10 cellular contexts compared by ENCODE assay signal in genomic region chr7:100017300-100017699, GRCh38. TPM values are rescaled to one million over a fixed set of nuclear protein-coding genes. Genes with fewer than 3 reads are reported as not detected.
DNase-seq lines count a peak whose midpoint lies in the region; ATAC-seq and TF ChIP-seq lines count a peak whose summit lies in the region.
"Had no signal": no experiment of that assay in that cellular context is flagged by ENCODE, and none has a peak within 500 bp of the region (broad histone marks: within the 10 kb centered on the region; RNA-seq: fewer than 3 reads in every experiment).

No MANE protein-coding gene starts in this region.

- TF ChIP-seq POLR2A in tibial nerve (IDR thresholded peaks at IDR 0.05), result no peak

- H3K9me3 ChIP-seq in mucosa of descending colon, result no peaks in the 10 kb centered on the region
- no peaks in the 10 kb centered on the region for H3K9me3 ChIP-seq in tibial nerve

- no peaks in the 10 kb centered on the region for H3K27me3 ChIP-seq in tibial nerve

- DNase-seq in activated naive CD4-positive, alpha-beta T cell treated with anti-CD3 and anti-CD28 coated beads, Interleukin-2, amount 10 ng/mL, durations not matched to agents 7 days and 5 days, result no peak
- DNase-seq in caudate nucleus (lab: John Stamatoyannopoulos, UW) (peak in 2 of 61 donors; percentile 2 to 6), mucosa of descending colon (peak; percentile 73 to 77 (median 77)), tibial nerve (ENCODE audit: low spot score in 2 of 2) (no peak), cerebellar cortex (ENCODE audit: low spot score) (no peak)
- DNase-seq: NCI-H2171 had no signal

- TF ChIP-seq CTCF in mucosa of descending colon (IDR thresholded peaks at IDR 0.05) (no peak), tibial nerve (IDR thresholded peaks at IDR 0.05) (no peak)

- ATAC-seq in mucosa of descending colon, result peak; percentile 62
- ATAC-seq in GM21447 (IDR thresholded peaks at IDR 0.05; ENCODE audit: unreplicated experiment), result no peak
- no peak for ATAC-seq in GM18909 (IDR thresholded peaks at IDR 0.05; ENCODE audit: poor library complexity, unreplicated experiment)

- H3K4me1 ChIP-seq in mucosa of descending colon (ENCODE audit: low read depth) (peaks cover 44% of the 10 kb centered on the region), tibial nerve (peaks cover 0 to 65% (median 14%) of the 10 kb centered on the region in 4 donors)

- CTCF ChIA-PET in activated naive CD4-positive, alpha-beta T cell treated with anti-CD3 and anti-CD28 coated beads, Interleukin-2, amount 10 ng/mL, durations not matched to agents 7 days and 5 days (lab: Charles Lee), result interaction anchor here (0.8 kb wide), 1 partner anchor 102 kb away, joined by 3 read pairs; no protein-coding TSS in a partner anchor

- no peak for TF ChIP-seq EP300 in tibial nerve (IDR thresholded peaks at IDR 0.05)

- intact Hi-C loops in mucosa of descending colon (cut with DNase I, micrococcal nuclease), result no loop called here

- H3K36me3 Mint-ChIP-seq in activated naive CD4-positive, alpha-beta T cell treated with anti-CD3 and anti-CD28 coated beads, Interleukin-2, amount 50 U/mL, for 24 hours, result peaks cover 8% of the 10 kb centered on the region
- peaks cover 11% of the 10 kb centered on the region for H3K36me3 Mint-ChIP-seq in activated naive CD4-positive, alpha-beta T cell treated with anti-CD3 and anti-CD28 coated beads, Interleukin-2, amount 10 ng/mL, durations not matched to agents 7 days and 5 days

- no peaks in the 10 kb centered on the region for H3K36me3 ChIP-seq in mucosa of descending colon (ENCODE audit: low read depth)
- peaks cover 0 to 7% (median 0%) of the 10 kb centered on the region in 3 donors for H3K36me3 ChIP-seq in tibial nerve

- H3K9me3 Mint-ChIP-seq in activated naive CD4-positive, alpha-beta T cell treated with anti-CD3 and anti-CD28 coated beads, Interleukin-2, amount 50 U/mL, for 24 hours, result no peaks in the 10 kb centered on the region
- H3K9me3 Mint-ChIP-seq in activated naive CD4-positive, alpha-beta T cell treated with anti-CD3 and anti-CD28 coated beads, Interleukin-2, amount 10 ng/mL, durations not matched to agents 7 days and 5 days, result no peaks in the 10 kb centered on the region

- H3K4me3 Mint-ChIP-seq in activated naive CD4-positive, alpha-beta T cell treated with anti-CD3 and anti-CD28 coated beads, Interleukin-2, amount 50 U/mL, for 24 hours, result peak overlapping the region; percentile 52
- no peak overlapping the region for H3K4me3 Mint-ChIP-seq in activated naive CD4-positive, alpha-beta T cell treated with anti-CD3 and anti-CD28 coated beads, Interleukin-2, amount 10 ng/mL, durations not matched to agents 7 days and 5 days

- H3K27ac ChIP-seq in caudate nucleus (ENCODE audit: low read depth, low read length) (peak overlapping the region; percentile 95), tibial nerve (peak overlapping the region in 3 of 4 donors; percentile 22 to 100 (median 99))

- no peak overlapping the region for H3K4me3 ChIP-seq in mucosa of descending colon
- peak overlapping the region in 1 of 4 donors; percentile 89 for H3K4me3 ChIP-seq in tibial nerve

- H3K27me3 Mint-ChIP-seq in activated naive CD4-positive, alpha-beta T cell treated with anti-CD3 and anti-CD28 coated beads, Interleukin-2, amount 50 U/mL, for 24 hours, result no peaks in the 10 kb centered on the region
- H3K27me3 Mint-ChIP-seq in activated naive CD4-positive, alpha-beta T cell treated with anti-CD3 and anti-CD28 coated beads, Interleukin-2, amount 10 ng/mL, durations not matched to agents 7 days and 5 days, result no peaks in the 10 kb centered on the region

- peaks cover 69% of the 10 kb centered on the region for H3K4me1 Mint-ChIP-seq in activated naive CD4-positive, alpha-beta T cell treated with anti-CD3 and anti-CD28 coated beads, Interleukin-2, amount 50 U/mL, for 24 hours
- H3K4me1 Mint-ChIP-seq in activated naive CD4-positive, alpha-beta T cell treated with anti-CD3 and anti-CD28 coated beads, Interleukin-2, amount 10 ng/mL, durations not matched to agents 7 days and 5 days, result peaks cover 48% of the 10 kb centered on the region

- 43 to 52% methylated on average over 9 to 11 of the region's 11 CpGs for WGBS in tibial nerve, 2 donors

- H3K27ac Mint-ChIP-seq in activated naive CD4-positive, alpha-beta T cell treated with anti-CD3 and anti-CD28 coated beads, Interleukin-2, amount 50 U/mL, for 24 hours, result no peak overlapping the region
- no peak overlapping the region for H3K27ac Mint-ChIP-seq in activated naive CD4-positive, alpha-beta T cell treated with anti-CD3 and anti-CD28 coated beads, Interleukin-2, amount 10 ng/mL, durations not matched to agents 7 days and 5 days

RNA-seq across cellular contexts. Expression of gene ZKSCAN1, which starts 1.9 kb away (rescaled TPM):
- 100 to 1,000 TPM; 105 to 153 (median 129) TPM for total RNA-seq in mucosa of descending colon
- 10 to 100 TPM; 32.4 to 37.5 (median 35.4) TPM for total RNA-seq in tibial nerve

RNA-seq across cellular contexts. Expression of gene ZSCAN21, which starts 32.3 kb away (rescaled TPM):
- total RNA-seq in mucosa of descending colon (10 to 100 TPM in 1 of 3 donors, 1 to 10 TPM in 2; 6.9 to 13.9 (median 7.7) TPM), tibial nerve (10 to 100 TPM; 12.9 to 18.0 (median 16.5) TPM)

RNA-seq across cellular contexts. Expression of gene AZGP1, which starts 41.5 kb away (rescaled TPM):
- total RNA-seq in mucosa of descending colon (1 to 10 TPM; 3.8 to 7.9 (median 6.0) TPM), tibial nerve (100 to 1,000 TPM in 2 of 4 donors, 10 to 100 TPM in 2; 68.7 to 182 (median 111) TPM)
- total RNA-seq: T-helper 1 cell treated with Interleukin-12 subunit alpha and Interleukin-12 subunit beta and Interleukin-4 antibody, amounts not matched to agents 30 ng/mL and 1 ng/mL, for 36 hours had no signal

Comparison
In these comparisons a context has a peak if more than half of its experiments do, and no peak if none do; other contexts are left out.
1. DNase-seq: peak in mucosa of descending colon (3 of 3); none in activated naive CD4-positive, alpha-beta T cell treated with anti-CD3 and anti-CD28 coated beads, Interleukin-2, amount 10 ng/mL, durations not matched to agents 7 days and 5 days (single experiment), tibial nerve (0 of 2) and cerebellar cortex (single experiment).
2. RNA of gene AZGP1, which starts 41.5 kb away (total RNA-seq): 68.7 to 182 TPM in tibial nerve; 3.8 to 7.9 TPM in mucosa of descending colon; every median in the first group is over 4 times any median in the second.